10 cellular contexts compared by ENCODE assay signal in genomic region chr7:100102950-100103840, GRCh38. TPM values are rescaled to one million over a fixed set of nuclear protein-coding genes. Genes with fewer than 3 reads are reported as not detected.
A peak's percentile ranks its signal among the peaks of the same experiment; 100 is the strongest.
DNase-seq lines count a peak whose midpoint lies in the region; ATAC-seq and TF ChIP-seq lines count a peak whose summit lies in the region.
"Had no signal": no experiment of that assay in that cellular context is flagged by ENCODE, and none has a peak within 500 bp of the region (broad histone marks: within the 10 kb centered on the region; RNA-seq: fewer than 3 reads in every experiment).

No MANE protein-coding gene starts in this region.

- no peak for ATAC-seq in memory B cell (ENCODE audit: low read depth)

- intact Hi-C loops in activated T-helper 2 cell treated with anti-CD3 and anti-CD28 coated beads, Interferon-gamma antibody, Interleukin-2, Interleukin-4, amounts not matched to agents 10 μg/mL and 5 μg/mL and 100 μg/mL, durations not matched to agents 14 hours and 24 hours and 36 hours (cut with micrococcal nuclease), result no loop called here
- intact Hi-C loops in cardiac septum (cut with DNase I), result no loop called here

- H3K9me3 Mint-ChIP-seq in HFFc6 (no peaks in the 10 kb centered on the region), memory B cell (no peaks in the 10 kb centered on the region)
- H3K9me3 Mint-ChIP-seq in activated T-helper 2 cell treated with anti-CD3 and anti-CD28 coated beads, Interferon-gamma antibody, Interleukin-2, Interleukin-4, amounts not matched to agents 10 μg/mL and 5 μg/mL and 100 μg/mL, durations not matched to agents 14 hours and 24 hours and 36 hours, result no peaks in the 10 kb centered on the region

- TF ChIP-seq CTCF in AG09309 (IDR thresholded peaks at IDR 0.05; ENCODE audit: control insufficient read depth, insufficient read depth, low read depth, low read length, missing control alignments) (no peak), HFFc6 (IDR thresholded peaks at IDR 0.05) (no peak)

- DNase-seq in AG09309 (ENCODE audit: low read depth), result peak; percentile 55
- peak; percentile 93 for DNase-seq in HFFc6
- no peak for DNase-seq in activated T-helper 2 cell treated with anti-CD3 and anti-CD28 coated beads, Interferon-gamma antibody, Interleukin-2, Interleukin-4, amounts not matched to agents 10 μg/mL and 5 μg/mL and 100 μg/mL, durations not matched to agents 14 hours and 24 hours and 36 hours (ENCODE audit: low spot score)
- no peak for DNase-seq in memory B cell (ENCODE audit: low spot score in 2 of 2)
- DNase-seq in SHP77 treated with DMSO at 0.1 percent for 48 hours (lab: John Stamatoyannopoulos, UW), result no peak
- no peak for DNase-seq in OCI-M2 (lab: John Stamatoyannopoulos, UW; ENCODE audit: unreplicated experiment)
- DNase-seq in cardiac septum (ENCODE audit: low spot score), result no peak
- no peak for DNase-seq in NCI-H1436 (lab: John Stamatoyannopoulos, UW)
- DNase-seq: activated CD4-positive, CD25-positive, alpha-beta regulatory T cell; stomach had no signal

- H3K4me3 ChIP-seq in AG09309 (ENCODE audit: control insufficient read depth, low read depth, low read length), result no peak overlapping the region

- peak overlapping the region; percentile 91 for H3K27ac Mint-ChIP-seq in HFFc6
- H3K27ac Mint-ChIP-seq in activated T-helper 2 cell treated with anti-CD3 and anti-CD28 coated beads, Interferon-gamma antibody, Interleukin-2, Interleukin-4, amounts not matched to agents 10 μg/mL and 5 μg/mL and 100 μg/mL, durations not matched to agents 14 hours and 24 hours and 36 hours, result peak overlapping the region; percentile 17
- H3K27ac Mint-ChIP-seq in memory B cell, result peak overlapping the region; percentile 97

- H3K36me3 Mint-ChIP-seq in HFFc6 (ENCODE audit: low read depth) (peaks cover 39% of the 10 kb centered on the region), memory B cell (peaks cover 24% of the 10 kb centered on the region)
- peaks cover 51% of the 10 kb centered on the region for H3K36me3 Mint-ChIP-seq in activated T-helper 2 cell treated with anti-CD3 and anti-CD28 coated beads, Interferon-gamma antibody, Interleukin-2, Interleukin-4, amounts not matched to agents 10 μg/mL and 5 μg/mL and 100 μg/mL, durations not matched to agents 14 hours and 24 hours and 36 hours (ENCODE audit: low read depth)

- H3K27me3 Mint-ChIP-seq in HFFc6 (ENCODE audit: insufficient read depth) (peaks cover 2% of the 10 kb centered on the region; the same call in 1 of the 2 replicates), memory B cell (no peaks in the 10 kb centered on the region)
- H3K27me3 Mint-ChIP-seq in activated T-helper 2 cell treated with anti-CD3 and anti-CD28 coated beads, Interferon-gamma antibody, Interleukin-2, Interleukin-4, amounts not matched to agents 10 μg/mL and 5 μg/mL and 100 μg/mL, durations not matched to agents 14 hours and 24 hours and 36 hours (ENCODE audit: low read depth), result no peaks in the 10 kb centered on the region

- peak overlapping the region; percentile 90 for H3K4me3 Mint-ChIP-seq in HFFc6
- peak overlapping the region; percentile 93 for H3K4me3 Mint-ChIP-seq in activated T-helper 2 cell treated with anti-CD3 and anti-CD28 coated beads, Interferon-gamma antibody, Interleukin-2, Interleukin-4, amounts not matched to agents 10 μg/mL and 5 μg/mL and 100 μg/mL, durations not matched to agents 14 hours and 24 hours and 36 hours (ENCODE audit: low read depth)
- peak overlapping the region; percentile 79 for H3K4me3 Mint-ChIP-seq in memory B cell

- H3K4me1 Mint-ChIP-seq in HFFc6 (ENCODE audit: low read depth), result peaks cover 40% of the 10 kb centered on the region
- H3K4me1 Mint-ChIP-seq in activated T-helper 2 cell treated with anti-CD3 and anti-CD28 coated beads, Interferon-gamma antibody, Interleukin-2, Interleukin-4, amounts not matched to agents 10 μg/mL and 5 μg/mL and 100 μg/mL, durations not matched to agents 14 hours and 24 hours and 36 hours (ENCODE audit: low read depth), result peaks cover 29% of the 10 kb centered on the region
- peaks cover 24% of the 10 kb centered on the region for H3K4me1 Mint-ChIP-seq in memory B cell

RNA-seq across cellular contexts. Expression of gene AP4M1, which starts 1.8 kb away (rescaled TPM):
- 10 to 100 TPM; 20.2 to 24.5 (median 21.9) TPM for total RNA-seq in HFFc6 (2021; fragmentation: NEBNext Ultra II Directional; extraction: Animal tissue kit (Norgen Biotek cat#: 25700))
- total RNA-seq in activated T-helper 2 cell treated with anti-CD3 and anti-CD28 coated beads, Interferon-gamma antibody, Interleukin-2, Interleukin-4, amounts not matched to agents 10 μg/mL and 5 μg/mL and 100 μg/mL, durations not matched to agents 14 hours and 24 hours and 36 hours, result 12.2 and 16.4 TPM in 2 replicates
- 13.7 TPM for total RNA-seq in cardiac septum

RNA-seq across cellular contexts. Expression of gene MCM7, which starts 2.0 kb away (rescaled TPM):
- 100 to 1,000 TPM in 5 of 6 experiments, 10 to 100 TPM in 1; 70.9 to 139 (median 124) TPM for total RNA-seq in HFFc6 (2021; fragmentation: NEBNext Ultra II Directional; extraction: Animal tissue kit (Norgen Biotek cat#: 25700))
- 383 and 389 TPM in 2 replicates for total RNA-seq in activated T-helper 2 cell treated with anti-CD3 and anti-CD28 coated beads, Interferon-gamma antibody, Interleukin-2, Interleukin-4, amounts not matched to agents 10 μg/mL and 5 μg/mL and 100 μg/mL, durations not matched to agents 14 hours and 24 hours and 36 hours
- 20.5 TPM for total RNA-seq in cardiac septum

RNA-seq across cellular contexts. Expression of gene COPS6, which starts 14.4 kb away (rescaled TPM):
- total RNA-seq in HFFc6 (2021; fragmentation: NEBNext Ultra II Directional; extraction: Animal tissue kit (Norgen Biotek cat#: 25700)), result 100 to 1,000 TPM; 253 to 334 (median 302) TPM
- 116 and 119 TPM in 2 replicates for total RNA-seq in activated T-helper 2 cell treated with anti-CD3 and anti-CD28 coated beads, Interferon-gamma antibody, Interleukin-2, Interleukin-4, amounts not matched to agents 10 μg/mL and 5 μg/mL and 100 μg/mL, durations not matched to agents 14 hours and 24 hours and 36 hours
- total RNA-seq in cardiac septum, result 86.4 TPM

RNA-seq across cellular contexts. Expression of gene TAF6, which starts 16.0 kb away (rescaled TPM):
- total RNA-seq in HFFc6 (2021; fragmentation: NEBNext Ultra II Directional; extraction: Animal tissue kit (Norgen Biotek cat#: 25700)), result 10 to 100 TPM; 66.4 to 78.6 (median 77.4) TPM
- 68.1 and 76.9 TPM in 2 replicates for total RNA-seq in activated T-helper 2 cell treated with anti-CD3 and anti-CD28 coated beads, Interferon-gamma antibody, Interleukin-2, Interleukin-4, amounts not matched to agents 10 μg/mL and 5 μg/mL and 100 μg/mL, durations not matched to agents 14 hours and 24 hours and 36 hours
- total RNA-seq in cardiac septum, result 26.6 TPM

RNA-seq across cellular contexts. Expression of gene CNPY4, which starts 16.2 kb away (rescaled TPM):
- 10 to 100 TPM; 24.4 to 32.4 (median 26.3) TPM for total RNA-seq in HFFc6 (2021; fragmentation: NEBNext Ultra II Directional; extraction: Animal tissue kit (Norgen Biotek cat#: 25700))
- 17.0 and 19.1 TPM in 2 replicates for total RNA-seq in activated T-helper 2 cell treated with anti-CD3 and anti-CD28 coated beads, Interferon-gamma antibody, Interleukin-2, Interleukin-4, amounts not matched to agents 10 μg/mL and 5 μg/mL and 100 μg/mL, durations not matched to agents 14 hours and 24 hours and 36 hours
- 9.7 TPM for total RNA-seq in cardiac septum

Comparison
In these comparisons a context has a peak if more than half of its experiments do, and no peak if none do; other contexts are left out.
1. DNase-seq: peak in AG09309 (single experiment) and HFFc6 (single experiment); none in activated T-helper 2 cell treated with anti-CD3 and anti-CD28 coated beads, Interferon-gamma antibody, Interleukin-2, Interleukin-4, amounts not matched to agents 10 μg/mL and 5 μg/mL and 100 μg/mL, durations not matched to agents 14 hours and 24 hours and 36 hours (single experiment), memory B cell (0 of 2), SHP77 treated with DMSO at 0.1 percent for 48 hours (single experiment), OCI-M2 (single experiment), cardiac septum (single experiment) and NCI-H1436 (single experiment).
2. H3K27ac Mint-ChIP-seq: peak in every context shown above with its lines; median percentile 97 in memory B cell; 91 in HFFc6; 17 in activated T-helper 2 cell treated with anti-CD3 and anti-CD28 coated beads, Interferon-gamma antibody, Interleukin-2, Interleukin-4, amounts not matched to agents 10 μg/mL and 5 μg/mL and 100 μg/mL, durations not matched to agents 14 hours and 24 hours and 36 hours.
3. Peak in every context shown above with its lines, with median percentiles within 50 percentile points of each other: H3K4me3 Mint-ChIP-seq.